22 cellular contexts compared by ENCODE assay signal in genomic region chr2:58574873-58575272, GRCh38.
"Had no signal": no experiment of that assay in that cellular context is flagged by ENCODE, and none has a peak within 500 bp of the region (broad histone marks: within the 10 kb centered on the region; RNA-seq: fewer than 3 reads in every experiment).

No MANE protein-coding gene starts in this region.

- H3K4me3 Mint-ChIP-seq: activated CD4-positive, alpha-beta memory T cell treated with anti-CD3 and anti-CD28 coated beads for 36 hours; activated CD4-positive, alpha-beta T cell treated with anti-CD3 and anti-CD28 coated beads, Interleukin-2, amount 10 ng/mL, durations not matched to agents 7 days and 5 days; activated naive CD4-positive, alpha-beta T cell treated with anti-CD3 and anti-CD28 coated beads, Interleukin-2, amount 10 ng/mL, durations not matched to agents 7 days and 5 days; activated naive CD8-positive, alpha-beta T cell treated with anti-CD3 and anti-CD28 coated beads for 36 hours; activated T-helper 17 cell treated with anti-CD3 and anti-CD28 coated beads, Interleukin-2, amount 50 U/mL, for 72 hours; T-cell had no signal

- H3K4me3 ChIP-seq: K562, SK-N-MC had no signal

- ATAC-seq: activated T-helper 17 cell treated with anti-CD3 and anti-CD28 coated beads, Interleukin-2, amount 50 U/mL, for 72 hours; K562; T-cell had no signal

- H3K27ac ChIP-seq: SK-N-MC, VCaP had no signal

- H3K4me1 Mint-ChIP-seq: activated T-helper 17 cell treated with anti-CD3 and anti-CD28 coated beads, Interleukin-2, amount 50 U/mL, for 72 hours had no signal

- DNase-seq: activated CD4-positive, alpha-beta memory T cell treated with anti-CD3 and anti-CD28 coated beads for 36 hours; activated CD4-positive, alpha-beta T cell treated with anti-CD3 and anti-CD28 coated beads, Interleukin-2, amount 10 ng/mL, durations not matched to agents 7 days and 5 days; activated CD4-positive, CD25-positive, alpha-beta regulatory T cell; activated gamma-delta T cell treated with Interleukin-2 at 50 U/mL for 16 hours; activated naive CD4-positive, alpha-beta T cell treated with anti-CD3 and anti-CD28 coated beads, Interleukin-2, amount 10 ng/mL, durations not matched to agents 7 days and 5 days; activated naive CD8-positive, alpha-beta T cell treated with anti-CD3 and anti-CD28 coated beads for 36 hours; activated T-cell treated with anti-CD3 and anti-CD28 coated beads for 4 hours; activated T-cell treated with anti-CD3 and anti-CD28 coated beads, Interleukin-2, amount 50 U/mL, for 48 hours; caudate nucleus; Karpas-422; NCI-H1105 treated with DMSO at 0.1 percent for 48 hours; NCI-H1436 treated with DMSO at 0.1 percent for 48 hours; NCI-H187; NCI-H2081; NCI-H446; NCI-H524; T-cell had no signal

- H3K27ac Mint-ChIP-seq: activated CD4-positive, alpha-beta memory T cell treated with anti-CD3 and anti-CD28 coated beads for 36 hours; activated CD4-positive, alpha-beta T cell treated with anti-CD3 and anti-CD28 coated beads, Interleukin-2, amount 10 ng/mL, durations not matched to agents 7 days and 5 days; activated naive CD4-positive, alpha-beta T cell treated with anti-CD3 and anti-CD28 coated beads, Interleukin-2, amount 10 ng/mL, durations not matched to agents 7 days and 5 days; activated naive CD8-positive, alpha-beta T cell treated with anti-CD3 and anti-CD28 coated beads for 36 hours; activated T-helper 17 cell treated with anti-CD3 and anti-CD28 coated beads, Interleukin-2, amount 50 U/mL, for 72 hours; T-cell had no signal

- H3K36me3 Mint-ChIP-seq: activated CD4-positive, alpha-beta memory T cell treated with anti-CD3 and anti-CD28 coated beads for 36 hours; activated naive CD4-positive, alpha-beta T cell treated with anti-CD3 and anti-CD28 coated beads, Interleukin-2, amount 10 ng/mL, durations not matched to agents 7 days and 5 days; activated naive CD8-positive, alpha-beta T cell treated with anti-CD3 and anti-CD28 coated beads for 36 hours; T-cell had no signal

- FAIRE-seq: K562, RCC 7860 had no signal

- H3K9me3 Mint-ChIP-seq: activated CD4-positive, alpha-beta memory T cell treated with anti-CD3 and anti-CD28 coated beads for 36 hours; activated CD4-positive, alpha-beta T cell treated with anti-CD3 and anti-CD28 coated beads, Interleukin-2, amount 10 ng/mL, durations not matched to agents 7 days and 5 days; activated naive CD4-positive, alpha-beta T cell treated with anti-CD3 and anti-CD28 coated beads, Interleukin-2, amount 10 ng/mL, durations not matched to agents 7 days and 5 days; activated naive CD8-positive, alpha-beta T cell treated with anti-CD3 and anti-CD28 coated beads for 36 hours; activated T-helper 17 cell treated with anti-CD3 and anti-CD28 coated beads, Interleukin-2, amount 50 U/mL, for 72 hours; T-cell had no signal
